In genomic region chr6:36523936-36524499, GRCh38 we compare ENCODE assay signal across 21 cellular contexts. TPM values are rescaled to one million over a fixed set of nuclear protein-coding genes. Genes with fewer than 3 reads are reported as not detected.
DNase-seq lines count a peak whose midpoint lies in the region; ATAC-seq, FAIRE-seq and TF ChIP-seq lines count a peak whose summit lies in the region.
"Had no signal": no experiment of that assay in that cellular context is flagged by ENCODE, and none has a peak within 500 bp of the region (broad histone marks: within the 10 kb centered on the region; RNA-seq: fewer than 3 reads in every experiment).

No MANE protein-coding gene starts in this region.

- H3K27ac ChIP-seq in IMR-90 (ENCODE audit: insufficient read depth, low read length), result no peak overlapping the region
- H3K27ac ChIP-seq in right lobe of liver, result peak overlapping the region; percentile 67 to 90 (median 89)
- H3K27ac ChIP-seq: 22Rv1, C4-2B had no signal

- no peak overlapping the region for H4K8ac ChIP-seq in IMR-90 (ENCODE audit: low read depth in 2 of 2, low read length in 2 of 2)

- H3K4me3 Mint-ChIP-seq in chondrocyte (ENCODE audit: unreplicated experiment), result no peak overlapping the region

- peaks cover 28% of the 10 kb centered on the region for H3K36me3 Mint-ChIP-seq in chondrocyte (ENCODE audit: low read depth)

- no peak overlapping the region for H3K14ac ChIP-seq in IMR-90 (replicated peaks; ENCODE audit: low read depth, low read length)

- peaks cover 14 to 51% of the 10 kb centered on the region in 2 experiments for H3K79me1 ChIP-seq in IMR-90 (ENCODE audit: low read depth in 1 of 2, low read length in 2 of 2)

- TF ChIP-seq POLR2A in IMR-90 (IDR thresholded peaks at IDR 0.05; ENCODE audit: low read depth, low read length) (no peak), right lobe of liver (IDR thresholded peaks at IDR 0.05) (no peak), H54 (IDR thresholded peaks at IDR 0.05; ENCODE audit: low read depth, low read length) (no peak)

- H2BK120ac ChIP-seq in IMR-90 (ENCODE audit: low read depth, low read length), result no peak overlapping the region

- H3K18ac ChIP-seq in IMR-90 (ENCODE audit: low read depth, low read length), result no peak overlapping the region

- no peak overlapping the region for H4K5ac ChIP-seq in IMR-90 (ENCODE audit: low read depth, low read length)

- no peak overlapping the region for H2AFZ ChIP-seq in IMR-90 (replicated peaks; ENCODE audit: low read length, poor library complexity)

- no peak for TF ChIP-seq CTCF in IMR-90 (conservative IDR thresholded peaks at IDR 0.05; ENCODE audit: low read depth, low read length)
- no peak for TF ChIP-seq CTCF in chondrocyte (IDR thresholded peaks at IDR 0.05)
- no peak for TF ChIP-seq CTCF in right lobe of liver (IDR thresholded peaks at IDR 0.05)

- H3K9me3 Mint-ChIP-seq in chondrocyte (ENCODE audit: low read depth), result no peaks in the 10 kb centered on the region

- BruUV-seq in IMR-90 (replicated peaks; lab: Mats Ljungman, UMichigan), result no TSS peak

- H3K9me3 ChIP-seq in IMR-90 (ENCODE audit: control insufficient read depth, insufficient read depth, low read length) (no peaks in the 10 kb centered on the region), right lobe of liver (no peaks in the 10 kb centered on the region)

- no peaks in the 10 kb centered on the region for H3K27me3 Mint-ChIP-seq in chondrocyte (ENCODE audit: low read depth)

- no peak overlapping the region for H3K23ac ChIP-seq in IMR-90 (ENCODE audit: low read depth, low read length)

- H3K4me2 ChIP-seq in IMR-90 (ENCODE audit: low read depth, low read length), result no peak overlapping the region

- H2AK9ac ChIP-seq in IMR-90 (replicated peaks; ENCODE audit: low read depth, low read length, poor library complexity), result no peak overlapping the region

- ATAC-seq in IMR-90 (ENCODE audit: low read depth) (peak; percentile 57), right lobe of liver (peak; percentile 82 to 86 (median 83)), GM21723 (IDR thresholded peaks at IDR 0.05; ENCODE audit: unreplicated experiment) (no peak)
- ATAC-seq: PC-3 had no signal

- no peak overlapping the region for H3K56ac ChIP-seq in IMR-90 (ENCODE audit: extremely low read depth, insufficient read depth, low read length)

- H3K4me1 Mint-ChIP-seq in chondrocyte (ENCODE audit: low read depth), result peaks cover 24% of the 10 kb centered on the region

- H3K27me3 ChIP-seq in IMR-90 (ENCODE audit: control insufficient read depth, insufficient read depth, low read length) (no peaks in the 10 kb centered on the region), right lobe of liver (no peaks in the 10 kb centered on the region)

- H2BK20ac ChIP-seq in IMR-90 (ENCODE audit: low read depth, low read length), result no peak overlapping the region

- H3K9me1 ChIP-seq in IMR-90 (ENCODE audit: insufficient read depth, low read length), result 0 out of 2 replicates have a peak, but pooled peaks cover 4% of the 10 kb centered on the region

- H2BK5ac ChIP-seq in IMR-90 (ENCODE audit: low read depth, low read length, poor library complexity, severe bottlenecking), result no peak overlapping the region

- H4K20me1 ChIP-seq in IMR-90 (ENCODE audit: insufficient read depth, low read length), result peaks cover 3% of the 10 kb centered on the region; the same call in 1 of the 2 replicates

- no peak for FAIRE-seq in H54 (lab: Jason Lieb, UNC)

- TF ChIP-seq RAD21 in IMR-90 (IDR thresholded peaks at IDR 0.05; ENCODE audit: low read length), result no peak

- dilution Hi-C loops in IMR-90 (cut with HindIII; ENCODE audit: low sequenced_read_pairs, unreplicated experiment), result no loop called here

- CTCF ChIA-PET in IMR-90 (lab: Yijun Ruan, JAX), result interaction anchor here (0.6 kb wide), 1 partner anchor 23 kb away, joined by 3 read pairs; no protein-coding TSS in a partner anchor

- 93% methylated on average over 3 of the region's 6 CpGs; no CpG with 5 or more reads in 1 of the 2 experiments for WGBS in IMR-90 (ENCODE audit: extremely low coverage in 2 of 2, insufficient read length in 1 of 2), 2 experiments
- WGBS in right lobe of liver (ENCODE audit: insufficient coverage, low coverage, low lambda C conversion rate, missing lambda C conversion rate), result 28% methylated on average over 6 of the region's 6 CpGs

- H3K27ac Mint-ChIP-seq in chondrocyte (ENCODE audit: unreplicated experiment), result peak overlapping the region; percentile 76

- no peak overlapping the region for H3K4ac ChIP-seq in IMR-90 (ENCODE audit: low read depth, low read length)

- H2BK15ac ChIP-seq in IMR-90 (ENCODE audit: low read depth, low read length), result no peak overlapping the region

- no peak overlapping the region for H2AK5ac ChIP-seq in IMR-90 (ENCODE audit: low read depth, low read length)

- peak; percentile 7 for DNase-seq in DMS53 (lab: John Stamatoyannopoulos, UW)
- DNase-seq in DMS53 treated with DMSO at 0.1 percent for 48 hours (lab: John Stamatoyannopoulos, UW; ENCODE audit: unreplicated experiment), result no peak
- no peak for DNase-seq in IMR-90
- DNase-seq in chondrocyte (ENCODE audit: low spot score), result no peak
- DNase-seq in right lobe of liver, result no peak
- no peak for DNase-seq in stimulated activated naive CD4-positive, alpha-beta T cell (lab: John Stamatoyannopoulos, UW)
- no peak for DNase-seq in H54 (ENCODE audit: insufficient read length, low spot score)
- DNase-seq: AML-193, GDM1, GOT3, KBM-7, NCI-H1105 treated with DMSO at 0.1 percent for 48 hours, NCI-H1694, NCI-H2227 treated with DMSO at 0.1 percent for 48 hours, NCI-H82, PC-3, RPMI8226, SHP77 treated with DMSO at 0.1 percent for 48 hours had no signal

- H3K4me3 ChIP-seq in IMR-90 (ENCODE audit: insufficient read depth, low read depth, low read length) (no peak overlapping the region), right lobe of liver (peak overlapping the region in 2 of 3 donors; percentile 9 to 10)

- POLR2A ChIA-PET in IMR-90 (lab: Charles Lee; ENCODE audit: unreplicated experiment), result interaction anchor here (0.6 kb wide), 2 partner anchors 71 to 74 kb away, joined by 3 to 7 read pairs; no protein-coding TSS in a partner anchor

- no peak overlapping the region for H3K9ac ChIP-seq in IMR-90 (ENCODE audit: low read depth, low read length)

- no peak overlapping the region for H4K91ac ChIP-seq in IMR-90 (ENCODE audit: insufficient read depth, low read depth, low read length)

- intact Hi-C loops in IMR-90 (cut with micrococcal nuclease) (no loop called here), right lobe of liver (cut with DNase I) (no loop called here)

- in situ Hi-C loops in IMR-90 (cut with MboI; ENCODE audit: low sequenced_read_pairs), result no loop called here

- peaks cover 5% of the 10 kb centered on the region for H3K4me1 ChIP-seq in IMR-90 (ENCODE audit: control insufficient read depth, insufficient read depth, low read length)
- H3K4me1 ChIP-seq in right lobe of liver, result peaks cover 0 to 31% (median 16%) of the 10 kb centered on the region in 4 donors

- peaks cover 13% of the 10 kb centered on the region for H3K36me3 ChIP-seq in IMR-90 (ENCODE audit: control insufficient read depth, insufficient read depth, low read length)
- peaks cover 0 to 17% (median 2%) of the 10 kb centered on the region in 4 donors for H3K36me3 ChIP-seq in right lobe of liver

TF ChIP-seq in IMR-90, 13 proteins besides CTCF, POLR2A, EP300 and RAD21:
- no peak for TF ChIP-seq MAZ (IDR thresholded peaks at IDR 0.05; ENCODE audit: borderline replicate concordance, low read depth, low read length)
- TF ChIP-seq ELK1 (IDR thresholded peaks at IDR 0.05; ENCODE audit: borderline replicate concordance, low read depth, low read length), result no peak
- TF ChIP-seq, protein P1, sequence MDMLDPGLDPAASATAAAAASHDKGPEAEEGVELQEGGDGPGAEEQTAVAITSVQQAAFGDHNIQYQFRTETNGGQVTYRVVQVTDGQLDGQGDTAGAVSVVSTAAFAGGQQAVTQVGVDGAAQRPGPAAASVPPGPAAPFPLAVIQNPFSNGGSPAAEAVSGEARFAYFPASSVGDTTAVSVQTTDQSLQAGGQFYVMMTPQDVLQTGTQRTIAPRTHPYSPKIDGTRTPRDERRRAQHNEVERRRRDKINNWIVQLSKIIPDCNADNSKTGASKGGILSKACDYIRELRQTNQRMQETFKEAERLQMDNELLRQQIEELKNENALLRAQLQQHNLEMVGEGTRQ (IDR thresholded peaks at IDR 0.05; ENCODE audit: low read depth, low read length), result no peak
- TF ChIP-seq CEBPB (IDR thresholded peaks at IDR 0.05; ENCODE audit: low read depth, low read length), result no peak
- no peak for TF ChIP-seq MXI1 (IDR thresholded peaks at IDR 0.05; ENCODE audit: borderline replicate concordance, low read depth, low read length)
- TF ChIP-seq BHLHE40 (IDR thresholded peaks at IDR 0.05; ENCODE audit: low read depth, low read length), result no peak
- TF ChIP-seq RCOR1 (IDR thresholded peaks at IDR 0.05; ENCODE audit: insufficient replicate concordance, low read length), result no peak
- no peak for TF ChIP-seq FOS (IDR thresholded peaks at IDR 0.05; ENCODE audit: low read depth, low read length)
- TF ChIP-seq SMC3 (IDR thresholded peaks at IDR 0.05; ENCODE audit: low read depth, low read length), result no peak
- TF ChIP-seq RFX5 (IDR thresholded peaks at IDR 0.05; ENCODE audit: low read depth, low read length), result no peak
- TF ChIP-seq CHD1 (IDR thresholded peaks at IDR 0.05; ENCODE audit: low read depth, low read length), result no peak

RNA-seq across cellular contexts. Expression of gene STK38, which starts 23.3 kb away (rescaled TPM):
- total RNA-seq in IMR-90 (2012; rRNA removed), result 9.7 and 10.6 TPM in 2 replicates
- polyA plus RNA-seq in IMR-90 (2012; rRNA removed), result 14.6 and 19.7 TPM in 2 replicates
- 4.8 and 5.6 TPM in 2 replicates for polyA plus RNA-seq in IMR-90 (2012; cell fraction: cytosol; rRNA removed)
- polyA plus RNA-seq in IMR-90 (2012; cell fraction: nucleus; rRNA removed; ENCODE audit: low replicate concordance), result 7.4 and 39.5 TPM in 2 replicates
- total RNA-seq in chondrocyte, result 60.4 to 65.1 TPM (median 63.2 TPM) in 3 replicates
- total RNA-seq in right lobe of liver, result 10 to 100 TPM; 12.5 to 19.2 (median 16.1) TPM
